8 cellular contexts compared by ENCODE assay signal in genomic region chr5:135560858-135561257, GRCh38. TPM values are rescaled to one million over a fixed set of nuclear protein-coding genes. Genes with fewer than 3 reads are reported as not detected.
DNase-seq lines count a peak whose midpoint lies in the region; ATAC-seq and TF ChIP-seq lines count a peak whose summit lies in the region.

No MANE protein-coding gene starts in this region.

- H3K27me3 ChIP-seq in stomach = peaks cover 0 to 29% (median 5%) of the 10 kb centered on the region in 3 donors

- peak; percentile 69 for DNase-seq in Caki2 (ENCODE audit: low read depth)
- DNase-seq in NOMO-1 (lab: John Stamatoyannopoulos, UW; ENCODE audit: unreplicated experiment in 2 of 2) = peak; percentile 89 to 92
- DNase-seq in activated CD8-positive, alpha-beta memory T cell treated with anti-CD3 and anti-CD28 coated beads for 48 hours (ENCODE audit: low read depth in 2 of 3, low spot score in 2 of 3) = peak in 2 of 3 experiments; percentile 22 to 49
- peak; percentile 79 for DNase-seq in epithelial cell of esophagus (ENCODE audit: low read depth)
- no peak for DNase-seq in natural killer cell
- peak; percentile 81 for DNase-seq in stomach

- no peak for TF ChIP-seq POLR2A in stomach (IDR thresholded peaks at IDR 0.05)

- peaks cover 0 to 8% (median 6%) of the 10 kb centered on the region in 4 donors for H3K4me1 ChIP-seq in stomach

- peaks cover 8 to 36% of the 10 kb centered on the region in 2 donors for H3K27me3 Mint-ChIP-seq in natural killer cell (ENCODE audit: low read depth in 2 of 2)

- H3K9me3 ChIP-seq in stomach = no peaks in the 10 kb centered on the region

- H3K36me3 ChIP-seq in stomach = no peaks in the 10 kb centered on the region

- H3K36me3 Mint-ChIP-seq in natural killer cell = no peaks in the 10 kb centered on the region

- ATAC-seq in GM19455 (IDR thresholded peaks at IDR 0.05; ENCODE audit: unreplicated experiment) = peak; percentile 88
- ATAC-seq in HG03521 (IDR thresholded peaks at IDR 0.05; ENCODE audit: unreplicated experiment) = peak; percentile 76
- peak; percentile 54 to 80 (median 60) for ATAC-seq in natural killer cell

- no peak overlapping the region for H3K27ac Mint-ChIP-seq in natural killer cell

- peaks cover 5 to 7% of the 10 kb centered on the region in 2 donors for H3K4me1 Mint-ChIP-seq in natural killer cell

- H3K4me3 ChIP-seq in epithelial cell of esophagus (ENCODE audit: low read length) = no peak overlapping the region
- H3K4me3 ChIP-seq in stomach = no peak overlapping the region

- 11 to 18% (median 13%) methylated on average over 14 of the region's 14 CpGs for WGBS in stomach, 5 donors

- H3K27ac ChIP-seq in stomach = no peak overlapping the region

- no peaks in the 10 kb centered on the region for H3K9me3 Mint-ChIP-seq in natural killer cell

- TF ChIP-seq EP300 in stomach (IDR thresholded peaks at IDR 0.05) = no peak

- in situ Hi-C loops in Caki2 (cut with HindIII; ENCODE audit: low pct_unique_long_range_greater_than_20kb, low sequenced_read_pairs) = loop anchor here (25.0 kb wide), 1 partner anchor 99 kb away; the partner anchor contains the start of gene TIFAB

- intact Hi-C loops in natural killer cell (cut with micrococcal nuclease) = no loop called here
- intact Hi-C loops in stomach (cut with DNase I; ENCODE audit: low total_unique reads) = loop anchor here (5.0 kb wide), 1 partner anchor 266 kb away; no protein-coding TSS in a partner anchor

- TF ChIP-seq CTCF in epithelial cell of esophagus (IDR thresholded peaks at IDR 0.05; ENCODE audit: insufficient read depth, low read depth, low read length, missing control alignments) = peak; percentile 95
- TF ChIP-seq CTCF in natural killer cell (IDR thresholded peaks at IDR 0.05) = peak; percentile 54
- peak in 5 of 7 experiments; percentile 51 to 69 (median 67) for TF ChIP-seq CTCF in stomach (IDR thresholded peaks at IDR 0.05)

- H3K4me3 Mint-ChIP-seq in natural killer cell = no peak overlapping the region

RNA-seq across cellular contexts. Expression of gene CXCL14, which starts 17.9 kb away (rescaled TPM):
- total RNA-seq in Caki2 (2014; rRNA removed; shearing (Covaris generic); ENCODE audit: low replicate concordance) = not detected in 2 replicates
- total RNA-seq in natural killer cell (not detected), stomach (10 to 100 TPM in 3 of 5 donors, not detected in 2; 15.6 to 82.0 (median 27.9) TPM)
- polyA plus RNA-seq in stomach = 10 to 100 TPM; 12.7 to 51.6 (median 36.3) TPM

RNA-seq across cellular contexts. Expression of gene NEUROG1, which starts 25.1 kb away (rescaled TPM):
- total RNA-seq in Caki2 (2014; rRNA removed; shearing (Covaris generic); ENCODE audit: low replicate concordance) = not detected in 2 replicates
- total RNA-seq in natural killer cell (not detected), stomach (not detected)
- polyA plus RNA-seq in stomach = not detected
